In genomic region chr12:109999983-110000505, GRCh38 we compare ENCODE assay signal across 1 cellular context.
TF ChIP-seq lines count a peak whose summit lies in the region.

No MANE protein-coding gene starts in this region.

TF ChIP-seq in WTC11, 78 proteins besides CTCF, POLR2A, EP300 and RAD21 (continued from another document):
- TF ChIP-seq, protein P1, sequence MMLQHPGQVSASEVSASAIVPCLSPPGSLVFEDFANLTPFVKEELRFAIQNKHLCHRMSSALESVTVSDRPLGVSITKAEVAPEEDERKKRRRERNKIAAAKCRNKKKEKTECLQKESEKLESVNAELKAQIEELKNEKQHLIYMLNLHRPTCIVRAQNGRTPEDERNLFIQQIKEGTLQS (CRISPR knock-in tag; conservative IDR thresholded peaks at IDR 0.05): no peak
- no peak for TF ChIP-seq KAT7 (CRISPR knock-in tag; IDR thresholded peaks at IDR 0.05; ENCODE audit: borderline replicate concordance)
- no peak for TF ChIP-seq NFE2L1 (CRISPR knock-in tag; IDR thresholded peaks at IDR 0.05)
- no peak for TF ChIP-seq ZNF263 (CRISPR knock-in tag; IDR thresholded peaks at IDR 0.05; ENCODE audit: low read depth)
- TF ChIP-seq, protein P2, sequence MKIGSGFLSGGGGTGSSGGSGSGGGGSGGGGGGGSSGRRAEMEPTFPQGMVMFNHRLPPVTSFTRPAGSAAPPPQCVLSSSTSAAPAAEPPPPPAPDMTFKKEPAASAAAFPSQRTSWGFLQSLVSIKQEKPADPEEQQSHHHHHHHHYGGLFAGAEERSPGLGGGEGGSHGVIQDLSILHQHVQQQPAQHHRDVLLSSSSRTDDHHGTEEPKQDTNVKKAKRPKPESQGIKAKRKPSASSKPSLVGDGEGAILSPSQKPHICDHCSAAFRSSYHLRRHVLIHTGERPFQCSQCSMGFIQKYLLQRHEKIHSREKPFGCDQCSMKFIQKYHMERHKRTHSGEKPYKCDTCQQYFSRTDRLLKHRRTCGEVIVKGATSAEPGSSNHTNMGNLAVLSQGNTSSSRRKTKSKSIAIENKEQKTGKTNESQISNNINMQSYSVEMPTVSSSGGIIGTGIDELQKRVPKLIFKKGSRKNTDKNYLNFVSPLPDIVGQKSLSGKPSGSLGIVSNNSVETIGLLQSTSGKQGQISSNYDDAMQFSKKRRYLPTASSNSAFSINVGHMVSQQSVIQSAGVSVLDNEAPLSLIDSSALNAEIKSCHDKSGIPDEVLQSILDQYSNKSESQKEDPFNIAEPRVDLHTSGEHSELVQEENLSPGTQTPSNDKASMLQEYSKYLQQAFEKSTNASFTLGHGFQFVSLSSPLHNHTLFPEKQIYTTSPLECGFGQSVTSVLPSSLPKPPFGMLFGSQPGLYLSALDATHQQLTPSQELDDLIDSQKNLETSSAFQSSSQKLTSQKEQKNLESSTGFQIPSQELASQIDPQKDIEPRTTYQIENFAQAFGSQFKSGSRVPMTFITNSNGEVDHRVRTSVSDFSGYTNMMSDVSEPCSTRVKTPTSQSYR (CRISPR knock-in tag; IDR thresholded peaks at IDR 0.05): no peak
- no peak for TF ChIP-seq TP53 (CRISPR knock-in tag; IDR thresholded peaks at IDR 0.05)
